Comparison of ENCODE assay signal across 18 cellular contexts in genomic region chr15:38041576-38041975, GRCh38.
A peak's percentile ranks its signal among the peaks of the same experiment; 100 is the strongest.
DNase-seq lines count a peak whose midpoint lies in the region; ATAC-seq and TF ChIP-seq lines count a peak whose summit lies in the region.
"Had no signal": no experiment of that assay in that cellular context is flagged by ENCODE, and none has a peak within 500 bp of the region (broad histone marks: within the 10 kb centered on the region; RNA-seq: fewer than 3 reads in every experiment).

No MANE protein-coding gene starts in this region.

- WGBS in transverse colon (ENCODE audit: low coverage in 1 of 2), 2 donors, result 10 to 23% methylated on average over 2 of the region's 2 CpGs

- peaks cover 12 to 32% of the 10 kb centered on the region in 2 donors for H3K27me3 Mint-ChIP-seq in stimulated activated naive B cell treated with anti-CD40 and anti-IgM and Interleukin-4, amounts not matched to agents 10 μg/mL and 1 μg/mL and 100 μg/mL, for 72 hours

- intact Hi-C loops in transverse colon (cut with DNase I; ENCODE audit: low total_unique reads), result no loop called here

- in situ Hi-C loops in astrocyte of the spinal cord (cut with HindIII; ENCODE audit: low sequenced_read_pairs), result no loop called here
- in situ Hi-C loops in transverse colon (cut with MboI; ENCODE audit: low pct_ligation_motif_present in 1 of 4, low pct_unique_long_range_greater_than_20kb in 1 of 4, low sequenced_read_pairs in 3 of 4), result no loop called here

- H3K36me3 ChIP-seq in transverse colon, result no peaks in the 10 kb centered on the region
- H3K36me3 ChIP-seq: Peyer's patch had no signal

- no peak for ATAC-seq in GM21717 (IDR thresholded peaks at IDR 0.05; ENCODE audit: unreplicated experiment)
- no peak for ATAC-seq in stimulated activated naive B cell treated with anti-CD40 and anti-IgM and Interleukin-4, amounts not matched to agents 10 μg/mL and 1 μg/mL and 100 μg/mL, for 72 hours (replicated peaks)

- H3K36me3 Mint-ChIP-seq in stimulated activated naive B cell treated with anti-CD40 and anti-IgM and Interleukin-4, amounts not matched to agents 10 μg/mL and 1 μg/mL and 100 μg/mL, for 72 hours, result no peaks in the 10 kb centered on the region

- TF ChIP-seq CTCF in AG09309 (IDR thresholded peaks at IDR 0.05; ENCODE audit: control insufficient read depth, insufficient read depth, low read depth, low read length, missing control alignments) (no peak), astrocyte of the spinal cord (IDR thresholded peaks at IDR 0.05; ENCODE audit: low read depth, low read length) (no peak), transverse colon (IDR thresholded peaks at IDR 0.05) (no peak)

- H3K27ac ChIP-seq in transverse colon, result no peak overlapping the region
- H3K27ac ChIP-seq: Peyer's patch had no signal

- H3K4me3 Mint-ChIP-seq in stimulated activated naive B cell treated with anti-CD40 and anti-IgM and Interleukin-4, amounts not matched to agents 10 μg/mL and 1 μg/mL and 100 μg/mL, for 72 hours, result no peak overlapping the region
- H3K4me3 Mint-ChIP-seq: H9; T-helper 2 cell treated with Interferon-gamma antibody and Interleukin-4, amounts not matched to agents 5 μg/mL and 100 μg/mL, for 36 hours had no signal

- no peak for TF ChIP-seq POLR2A in transverse colon (IDR thresholded peaks at IDR 0.05)

- no peak overlapping the region for H3K27ac Mint-ChIP-seq in stimulated activated naive B cell treated with anti-CD40 and anti-IgM and Interleukin-4, amounts not matched to agents 10 μg/mL and 1 μg/mL and 100 μg/mL, for 72 hours
- H3K27ac Mint-ChIP-seq: H9; T-helper 2 cell treated with Interferon-gamma antibody and Interleukin-4, amounts not matched to agents 5 μg/mL and 100 μg/mL, for 36 hours had no signal

- peak; percentile 78 for DNase-seq in AG09309 (ENCODE audit: low read depth)
- peak; percentile 12 for DNase-seq in HT-29 (ENCODE audit: low spot score)
- DNase-seq in astrocyte of the spinal cord (ENCODE audit: low read depth, low spot score), result peak; percentile 61
- peak; percentile 62 for DNase-seq in islet precursor cell
- no peak for DNase-seq in midbrain (lab: John Stamatoyannopoulos, UW)
- DNase-seq in transverse colon, result no peak
- no peak for DNase-seq in stimulated activated naive B cell treated with anti-CD40 and anti-IgM and Interleukin-4, amounts not matched to agents 10 μg/mL and 1 μg/mL and 100 μg/mL, for 72 hours
- DNase-seq: activated CD4-positive, alpha-beta T cell treated with anti-CD3 and anti-CD28 coated beads, Interleukin-2, amount 50 U/mL, for 48 hours; activated effector memory CD4-positive, alpha-beta T cell treated with anti-CD3 and anti-CD28 coated beads, Interleukin-2, amount 50 U/mL, for 16 hours; AML-193; H9; NCI-H1105; NCI-H510A; Peyer's patch; stimulated activated CD4-positive, alpha-beta T cell treated with anti-CD3 and anti-CD28 coated beads, Interleukin-4, amount 100 ng/mL, for 24 hours; stimulated activated naive CD4-positive, alpha-beta T cell had no signal

- H3K9me3 Mint-ChIP-seq in stimulated activated naive B cell treated with anti-CD40 and anti-IgM and Interleukin-4, amounts not matched to agents 10 μg/mL and 1 μg/mL and 100 μg/mL, for 72 hours, result no peaks in the 10 kb centered on the region
- H3K9me3 Mint-ChIP-seq: T-helper 2 cell treated with Interferon-gamma antibody and Interleukin-4, amounts not matched to agents 5 μg/mL and 100 μg/mL, for 36 hours had no signal

- H3K9me3 ChIP-seq in transverse colon, result no peaks in the 10 kb centered on the region
- H3K9me3 ChIP-seq: Peyer's patch had no signal

- no peak overlapping the region for H3K4me3 ChIP-seq in AG09309 (ENCODE audit: control insufficient read depth, low read depth, low read length)
- no peak overlapping the region for H3K4me3 ChIP-seq in astrocyte of the spinal cord (ENCODE audit: low read depth, low read length)
- H3K4me3 ChIP-seq in transverse colon, result no peak overlapping the region
- H3K4me3 ChIP-seq: Peyer's patch had no signal

- TF ChIP-seq EP300 in transverse colon (IDR thresholded peaks at IDR 0.05; ENCODE audit: low read depth), result no peak

- no peaks in the 10 kb centered on the region for H3K27me3 ChIP-seq in transverse colon
- H3K27me3 ChIP-seq: Peyer's patch had no signal

- H3K4me1 Mint-ChIP-seq in stimulated activated naive B cell treated with anti-CD40 and anti-IgM and Interleukin-4, amounts not matched to agents 10 μg/mL and 1 μg/mL and 100 μg/mL, for 72 hours, result peaks cover 5 to 14% of the 10 kb centered on the region in 2 donors

- peaks cover 0 to 9% (median 0%) of the 10 kb centered on the region in 4 donors for H3K4me1 ChIP-seq in transverse colon
- H3K4me1 ChIP-seq: Peyer's patch had no signal

Comparison
In these comparisons a context has a peak if more than half of its experiments do, and no peak if none do; other contexts are left out.
1. DNase-seq: peak in AG09309 (single experiment), HT-29 (single experiment), astrocyte of the spinal cord (single experiment) and islet precursor cell (single experiment); none in midbrain (single experiment), transverse colon (single experiment) and stimulated activated naive B cell treated with anti-CD40 and anti-IgM and Interleukin-4, amounts not matched to agents 10 μg/mL and 1 μg/mL and 100 μg/mL, for 72 hours (single experiment).